Comparison of ENCODE assay signal across 7 cellular contexts in genomic region chr18:32349728-32350395, GRCh38.
DNase-seq lines count a peak whose midpoint lies in the region; ATAC-seq, FAIRE-seq and TF ChIP-seq lines count a peak whose summit lies in the region.

No MANE protein-coding gene starts in this region.

- no peaks in the 10 kb centered on the region for H3K36me3 Mint-ChIP-seq in brain

- FAIRE-seq in HTR-8/SVneo (lab: Jason Lieb, UNC) (no peak), frontal cortex (lab: Jason Lieb, UNC) (no peak)

- H3K9me3 ChIP-seq in tibial artery, result no peaks in the 10 kb centered on the region

- peaks cover 0 to 62% (median 29%) of the 10 kb centered on the region in 4 donors for H3K4me1 ChIP-seq in tibial artery

- H3K36me3 ChIP-seq in tibial artery, result no peaks in the 10 kb centered on the region

- intact Hi-C loops in tibial artery (cut with DNase I; ENCODE audit: low total_unique reads), result loop anchor here (10.0 kb wide), 1 partner anchor 45 kb away; no protein-coding TSS in a partner anchor

- H3K4me1 Mint-ChIP-seq in brain, result peaks cover 57% of the 10 kb centered on the region

- H3K9me3 Mint-ChIP-seq in brain, result no peaks in the 10 kb centered on the region

- peak overlapping the region; percentile 34 for H3K4me3 ChIP-seq in tibial artery

- no peak for TF ChIP-seq CTCF in brain (conservative IDR thresholded peaks at IDR 0.05)
- no peak for TF ChIP-seq CTCF in tibial artery (IDR thresholded peaks at IDR 0.05)

- peak overlapping the region; percentile 32 to 75 (median 62) for H3K4me3 Mint-ChIP-seq in brain

- DNase-seq in HTR-8/SVneo (ENCODE audit: insufficient read length, low spot score) (peak; percentile 19), kidney tubule cell (ENCODE audit: low spot score) (peak; percentile 97), tibial artery (peak; percentile 82 to 85), cortex of kidney (lab: John Stamatoyannopoulos, UW) (no peak), frontal cortex (ENCODE audit: low spot score in 2 of 2) (no peak)

- no peak for ATAC-seq in HG03159 (IDR thresholded peaks at IDR 0.05; ENCODE audit: unreplicated experiment)

- peak overlapping the region; percentile 68 to 69 for H3K27ac ChIP-seq in tibial artery

- no peaks in the 10 kb centered on the region for H3K27me3 Mint-ChIP-seq in brain

- H3K27me3 ChIP-seq in tibial artery, result no peaks in the 10 kb centered on the region

- H3K27ac Mint-ChIP-seq in brain, result peak overlapping the region; percentile 27 to 95 (median 76)

Comparison
In these comparisons a context has a peak if more than half of its experiments do, and no peak if none do; other contexts are left out.
1. DNase-seq: peak in HTR-8/SVneo (single experiment), kidney tubule cell (single experiment) and tibial artery (2 of 2); none in cortex of kidney (single experiment) and frontal cortex (0 of 2).